Comparison of ENCODE assay signal across 11 cellular contexts in genomic region chr10:30980951-30981616, GRCh38. TPM values are rescaled to one million over a fixed set of nuclear protein-coding genes. Genes with fewer than 3 reads are reported as not detected.
A peak's percentile ranks its signal among the peaks of the same experiment; 100 is the strongest.
DNase-seq lines count a peak whose midpoint lies in the region; ATAC-seq and TF ChIP-seq lines count a peak whose summit lies in the region.
"Had no signal": no experiment of that assay in that cellular context is flagged by ENCODE, and none has a peak within 500 bp of the region (broad histone marks: within the 10 kb centered on the region; RNA-seq: fewer than 3 reads in every experiment).

No MANE protein-coding gene starts in this region.

- no peak overlapping the region for H3K27ac Mint-ChIP-seq in activated T-cell treated with anti-CD3 and anti-CD28 coated beads, Interleukin-2, amount 50 U/mL, for 72 hours
- H3K27ac Mint-ChIP-seq: activated CD4-positive, alpha-beta T cell treated with anti-CD3 and anti-CD28 coated beads for 36 hours had no signal

- peak overlapping the region in 1 of 2 donors; percentile 82 for H3K27ac ChIP-seq in lung (ENCODE audit: low read depth in 1 of 2, low read length in 1 of 2)

- H3K4me3 Mint-ChIP-seq in activated T-cell treated with anti-CD3 and anti-CD28 coated beads, Interleukin-2, amount 50 U/mL, for 72 hours, result no peak overlapping the region
- H3K4me3 Mint-ChIP-seq: activated CD4-positive, alpha-beta T cell treated with anti-CD3 and anti-CD28 coated beads for 36 hours had no signal

- TF ChIP-seq CTCF in lung (IDR thresholded peaks at IDR 0.05; ENCODE audit: control extremely low read depth, extremely low read depth), result no peak

- DNase-seq in NCI-H2171 treated with DMSO at 0.1 percent for 48 hours (lab: John Stamatoyannopoulos, UW) (peak; percentile 45), NCI-H2171 (lab: John Stamatoyannopoulos, UW) (no peak), dermis blood vessel endothelial cell (peak; percentile 91), lung (ENCODE audit: low spot score) (peak; percentile 68), ureter (ENCODE audit: low spot score) (peak; percentile 59), NOMO-1 (lab: John Stamatoyannopoulos, UW; ENCODE audit: unreplicated experiment in 2 of 2) (no peak)
- DNase-seq in activated T-cell treated with anti-CD3 and anti-CD28 coated beads, Interleukin-2, amount 50 U/mL, for 72 hours, result no peak
- DNase-seq: activated CD4-positive, alpha-beta T cell treated with anti-CD3 and anti-CD28 coated beads for 36 hours; effector CD4-positive, alpha-beta T cell; NCI-H82 had no signal

- WGBS in lung, 2 donors, result 49 to 62% methylated on average over 7 of the region's 7 CpGs

- no peaks in the 10 kb centered on the region for H3K9me3 ChIP-seq in lung (ENCODE audit: control insufficient read depth in 2 of 2, insufficient read depth in 1 of 2, low read length in 1 of 2)

- peaks cover 2% of the 10 kb centered on the region for H3K4me1 Mint-ChIP-seq in activated T-cell treated with anti-CD3 and anti-CD28 coated beads, Interleukin-2, amount 50 U/mL, for 72 hours (ENCODE audit: low read depth)

- H3K4me1 ChIP-seq in lung (ENCODE audit: control insufficient read depth in 2 of 2, insufficient read depth in 2 of 2, low read length in 2 of 2), result peaks cover 1 to 12% of the 10 kb centered on the region in 2 donors

- H3K27me3 ChIP-seq in lung (ENCODE audit: control insufficient read depth, insufficient read depth), result no peaks in the 10 kb centered on the region

- no peaks in the 10 kb centered on the region for H3K36me3 ChIP-seq in lung (ENCODE audit: control insufficient read depth in 2 of 2, insufficient read depth in 2 of 2, low read length in 2 of 2)

- H3K4me3 ChIP-seq in lung, result no peak overlapping the region

- ATAC-seq in lung (ENCODE audit: insufficient read depth, low FRiP score) (peak; percentile 34), HG03457 (IDR thresholded peaks at IDR 0.05; ENCODE audit: unreplicated experiment) (no peak)
- no peak for ATAC-seq in activated T-cell treated with anti-CD3 and anti-CD28 coated beads, Interleukin-2, amount 50 U/mL, for 72 hours (replicated peaks in 1 of 2)
- ATAC-seq: activated CD4-positive, alpha-beta T cell treated with anti-CD3 and anti-CD28 coated beads for 36 hours had no signal

- peaks cover 4 to 6% of the 10 kb centered on the region in 2 donors for H3K9me3 Mint-ChIP-seq in activated T-cell treated with anti-CD3 and anti-CD28 coated beads, Interleukin-2, amount 50 U/mL, for 72 hours

- H3K27me3 Mint-ChIP-seq in activated T-cell treated with anti-CD3 and anti-CD28 coated beads, Interleukin-2, amount 50 U/mL, for 72 hours (ENCODE audit: low read depth), result no peaks in the 10 kb centered on the region
- H3K27me3 Mint-ChIP-seq: activated CD4-positive, alpha-beta T cell treated with anti-CD3 and anti-CD28 coated beads for 36 hours had no signal

- peaks cover 7 to 12% of the 10 kb centered on the region in 2 donors for H3K36me3 Mint-ChIP-seq in activated T-cell treated with anti-CD3 and anti-CD28 coated beads, Interleukin-2, amount 50 U/mL, for 72 hours (ENCODE audit: insufficient read depth in 2 of 2)

RNA-seq across cellular contexts. Expression of gene ZNF438, which starts 50.6 kb away (rescaled TPM):
- total RNA-seq in dermis blood vessel endothelial cell (2.6 and 3.9 TPM in 2 replicates), lung (10 to 100 TPM in 1 of 2 donors, 1 to 10 TPM in 1; 7.8 to 11.7 TPM), ureter (11.2 TPM)
- polyA plus RNA-seq in lung, result 10 to 100 TPM in 1 of 2 donors, 1 to 10 TPM in 1; 8.6 to 19.2 TPM
- 1 to 10 TPM; 5.2 to 5.4 TPM for total RNA-seq in activated T-cell treated with anti-CD3 and anti-CD28 coated beads, Interleukin-2, amount 50 U/mL, for 72 hours

Comparison
In these comparisons a context has a peak if more than half of its experiments do, and no peak if none do; other contexts are left out.
1. DNase-seq: peak in NCI-H2171 treated with DMSO at 0.1 percent for 48 hours (single experiment), dermis blood vessel endothelial cell (single experiment), lung (single experiment) and ureter (single experiment); none in NCI-H2171 (single experiment), activated T-cell treated with anti-CD3 and anti-CD28 coated beads, Interleukin-2, amount 50 U/mL, for 72 hours (0 of 2) and NOMO-1 (0 of 2).